In genomic region chr3:42229942-42230688, GRCh38 we compare ENCODE assay signal across 8 cellular contexts. TPM values are rescaled to one million over a fixed set of nuclear protein-coding genes. Genes with fewer than 3 reads are reported as not detected.
DNase-seq lines count a peak whose midpoint lies in the region; ATAC-seq and TF ChIP-seq lines count a peak whose summit lies in the region.

No MANE protein-coding gene starts in this region.

- H3K36me3 ChIP-seq in heart left ventricle = peaks cover 0 to 12% (median 6%) of the 10 kb centered on the region in 9 donors
- H3K36me3 ChIP-seq in OCI-LY1 (ENCODE audit: insufficient read depth, low read length) = peaks cover 13% of the 10 kb centered on the region
- peaks cover under 1% of the 10 kb centered on the region for H3K36me3 ChIP-seq in endodermal cell (ENCODE audit: control insufficient read depth, insufficient read depth, low read length)
- H3K36me3 ChIP-seq in neural progenitor cell = no peaks in the 10 kb centered on the region

- H3K4me3 Mint-ChIP-seq in endodermal cell (no peak overlapping the region), neural progenitor cell (no peak overlapping the region)
- no peak overlapping the region for H3K4me3 Mint-ChIP-seq in activated T-cell treated with anti-CD3 and anti-CD28 coated beads, Interleukin-2, amount 50 U/mL, for 72 hours

- H3K27ac ChIP-seq in heart left ventricle = no peak overlapping the region
- H3K27ac ChIP-seq in OCI-LY1 (ENCODE audit: low read depth, low read length, poor library complexity, severe bottlenecking) = no peak overlapping the region
- H3K27ac ChIP-seq in endodermal cell (ENCODE audit: low read depth, low read length) = no peak overlapping the region
- no peak overlapping the region for H3K27ac ChIP-seq in neural progenitor cell

- H3K4me2 ChIP-seq in OCI-LY1 (ENCODE audit: low read length) (no peak overlapping the region), neural progenitor cell (no peak overlapping the region)

- no peak overlapping the region for H2AFZ ChIP-seq in OCI-LY1 (ENCODE audit: low read length)
- H2AFZ ChIP-seq in neural progenitor cell (replicated peaks) = peak overlapping the region; percentile 98

- H3K27ac Mint-ChIP-seq in endodermal cell = no peak overlapping the region
- H3K27ac Mint-ChIP-seq in neural progenitor cell = no peak overlapping the region
- H3K27ac Mint-ChIP-seq in activated T-cell treated with anti-CD3 and anti-CD28 coated beads, Interleukin-2, amount 50 U/mL, for 72 hours = no peak overlapping the region

- H3K9ac ChIP-seq in OCI-LY1 (ENCODE audit: low read length) (no peak overlapping the region), endodermal cell (ENCODE audit: extremely low read depth, low read length, poor library complexity, severe bottlenecking) (no peak overlapping the region), neural progenitor cell (no peak overlapping the region)

- no peaks in the 10 kb centered on the region for H3K9me2 ChIP-seq in OCI-LY1 (ENCODE audit: low read depth, low read length)

- H3K9me3 ChIP-seq in heart left ventricle (peaks cover 0 to 4% (median 0%) of the 10 kb centered on the region in 12 donors), OCI-LY1 (ENCODE audit: low read length) (no peaks in the 10 kb centered on the region), endodermal cell (ENCODE audit: control insufficient read depth, low read length) (no peaks in the 10 kb centered on the region), neural progenitor cell (ENCODE audit: low read depth) (no peaks in the 10 kb centered on the region)

- H3K4me3 ChIP-seq in heart left ventricle (peak overlapping the region in 1 of 12 donors; percentile 29), OCI-LY1 (ENCODE audit: low read depth, low read length, poor library complexity, severe bottlenecking) (no peak overlapping the region), endodermal cell (ENCODE audit: low read length) (no peak overlapping the region), neural progenitor cell (no peak overlapping the region)

- no peaks in the 10 kb centered on the region for H4K20me1 ChIP-seq in OCI-LY1 (ENCODE audit: insufficient read depth, low read length)
- H4K20me1 ChIP-seq in neural progenitor cell (ENCODE audit: low read depth) = no peaks in the 10 kb centered on the region

- no peaks in the 10 kb centered on the region for H3K9me3 Mint-ChIP-seq in endodermal cell
- no peaks in the 10 kb centered on the region for H3K9me3 Mint-ChIP-seq in neural progenitor cell
- H3K9me3 Mint-ChIP-seq in activated T-cell treated with anti-CD3 and anti-CD28 coated beads, Interleukin-2, amount 50 U/mL, for 72 hours = no peaks in the 10 kb centered on the region

- TF ChIP-seq POLR2A in heart left ventricle (IDR thresholded peaks at IDR 0.05) = no peak
- no peak for TF ChIP-seq POLR2A in GM18505 (IDR thresholded peaks at IDR 0.05; ENCODE audit: borderline replicate concordance, extremely low read depth, insufficient read depth, insufficient read length)

- H3K4me1 ChIP-seq in heart left ventricle (peaks cover 0 to 8% (median 0%) of the 10 kb centered on the region in 12 donors), OCI-LY1 (ENCODE audit: insufficient read depth, low read length, severe bottlenecking) (peaks cover 6% of the 10 kb centered on the region), endodermal cell (ENCODE audit: control insufficient read depth, insufficient read depth, low read length) (no peaks in the 10 kb centered on the region), neural progenitor cell (peaks cover 10% of the 10 kb centered on the region)

- 37 to 50% (median 42%) methylated on average over 13 to 14 of the region's 14 CpGs for WGBS in heart left ventricle, 4 donors
- 67 to 95% methylated on average over 3 to 11 of the region's 14 CpGs for WGBS in endodermal cell (ENCODE audit: insufficient coverage in 1 of 2, insufficient read length in 1 of 2), 2 experiments

- H3K27me3 Mint-ChIP-seq in endodermal cell (ENCODE audit: insufficient read depth) = peaks cover 7% of the 10 kb centered on the region
- peaks cover 11% of the 10 kb centered on the region for H3K27me3 Mint-ChIP-seq in neural progenitor cell (ENCODE audit: insufficient read depth, low read depth)
- peaks cover 13% of the 10 kb centered on the region for H3K27me3 Mint-ChIP-seq in activated T-cell treated with anti-CD3 and anti-CD28 coated beads, Interleukin-2, amount 50 U/mL, for 72 hours (ENCODE audit: low read depth)

- ATAC-seq in heart left ventricle (peak in 2 of 4 donors; percentile 12 to 42), GM18505 (IDR thresholded peaks at IDR 0.05; ENCODE audit: unreplicated experiment) (no peak)
- no peak for ATAC-seq in activated T-cell treated with anti-CD3 and anti-CD28 coated beads, Interleukin-2, amount 50 U/mL, for 72 hours (replicated peaks in 1 of 2)

- DNase-seq in heart left ventricle (no peak), cardiac septum (ENCODE audit: low spot score) (no peak), endodermal cell (peak; percentile 74), neural progenitor cell (ENCODE audit: low spot score) (peak; percentile 78)
- DNase-seq in activated T-cell treated with anti-CD3 and anti-CD28 coated beads, Interleukin-2, amount 50 U/mL, for 72 hours = no peak
- no peak for DNase-seq in stimulated activated CD4-positive, alpha-beta T cell treated with anti-CD3 and anti-CD28 coated beads, Interleukin-2, amount 100 ng/mL, for 48 hours

- H3K36me3 Mint-ChIP-seq in endodermal cell (ENCODE audit: low read depth) = peaks cover 15% of the 10 kb centered on the region
- peaks cover 4% of the 10 kb centered on the region for H3K36me3 Mint-ChIP-seq in neural progenitor cell
- peaks cover 0 to 2% of the 10 kb centered on the region in 2 donors for H3K36me3 Mint-ChIP-seq in activated T-cell treated with anti-CD3 and anti-CD28 coated beads, Interleukin-2, amount 50 U/mL, for 72 hours (ENCODE audit: insufficient read depth in 2 of 2)

- H3K27me3 ChIP-seq in heart left ventricle (peaks cover 0 to 4% (median 0%) of the 10 kb centered on the region in 9 donors), OCI-LY1 (ENCODE audit: insufficient read depth, low read length) (no peaks in the 10 kb centered on the region), endodermal cell (ENCODE audit: control insufficient read depth, insufficient read depth, low read length, poor library complexity, severe bottlenecking) (peaks cover 5% of the 10 kb centered on the region), neural progenitor cell (no peaks in the 10 kb centered on the region)

- intact Hi-C loops in heart left ventricle (cut with DNase I) = loop anchor here (1.0 to 10.0 kb wide), 8 partner anchors 212 to 515 kb away; no protein-coding TSS in a partner anchor
- intact Hi-C loops in cardiac septum (cut with DNase I) = loop anchor here (2.0 to 10.0 kb wide), 3 partner anchors 213 to 335 kb away; no protein-coding TSS in a partner anchor

- H3K79me2 ChIP-seq in OCI-LY1 (ENCODE audit: insufficient read depth, low read length) (no peaks in the 10 kb centered on the region), neural progenitor cell (ENCODE audit: low read depth) (no peaks in the 10 kb centered on the region)

- H3K4me1 Mint-ChIP-seq in endodermal cell (no peaks in the 10 kb centered on the region), neural progenitor cell (peaks cover 2% of the 10 kb centered on the region)
- H3K4me1 Mint-ChIP-seq in activated T-cell treated with anti-CD3 and anti-CD28 coated beads, Interleukin-2, amount 50 U/mL, for 72 hours (ENCODE audit: low read depth) = no peaks in the 10 kb centered on the region

- TF ChIP-seq CTCF in heart left ventricle (IDR thresholded peaks at IDR 0.05) (peak in 10 of 12 donors; percentile 28 to 66 (median 54)), OCI-LY1 (IDR thresholded peaks at IDR 0.05; ENCODE audit: low read length) (peak; percentile 38; the same call in 1 of the 2 replicates), endodermal cell (conservative IDR thresholded peaks at IDR 0.05) (peak; percentile 87), neural progenitor cell (IDR thresholded peaks at IDR 0.05) (peak; percentile 79)

- no peaks in the 10 kb centered on the region; the same call in 1 of the 2 replicates for H3F3A ChIP-seq in OCI-LY1 (ENCODE audit: insufficient read depth, low read length)
- no peaks in the 10 kb centered on the region for H3F3A ChIP-seq in neural progenitor cell (ENCODE audit: low read depth)

RNA-seq across cellular contexts. Expression of gene CCK, which starts 35.9 kb away (rescaled TPM):
- not detected for total RNA-seq in heart left ventricle
- not detected for polyA plus RNA-seq in heart left ventricle
- not detected for total RNA-seq in cardiac septum
- under 1 TPM; 0.64 to 0.97 TPM for total RNA-seq in endodermal cell
- polyA plus RNA-seq in endodermal cell (2013, experiment 1 of 2) = not detected
- polyA plus RNA-seq in endodermal cell (2013, experiment 2 of 2) = 0.46 TPM
- 1.1 and 3.4 TPM in 2 replicates for total RNA-seq in neural progenitor cell (ENCODE audit: low replicate concordance)
- not detected for total RNA-seq in activated T-cell treated with anti-CD3 and anti-CD28 coated beads, Interleukin-2, amount 50 U/mL, for 72 hours

Comparison
In these comparisons a context has a peak if more than half of its experiments do, and no peak if none do; other contexts are left out.
1. DNase-seq: peak in endodermal cell (single experiment) and neural progenitor cell (single experiment); none in heart left ventricle (0 of 5), cardiac septum (single experiment), activated T-cell treated with anti-CD3 and anti-CD28 coated beads, Interleukin-2, amount 50 U/mL, for 72 hours (0 of 2) and stimulated activated CD4-positive, alpha-beta T cell treated with anti-CD3 and anti-CD28 coated beads, Interleukin-2, amount 100 ng/mL, for 48 hours (0 of 2).
2. Peak in every context shown above with its lines, with median percentiles within 50 percentile points of each other: CTCF ChIP-seq.